8 cellular contexts compared by ENCODE assay signal in genomic region chr11:119337581-119338317, GRCh38. TPM values are rescaled to one million over a fixed set of nuclear protein-coding genes. Genes with fewer than 3 reads are reported as not detected.
DNase-seq lines count a peak whose midpoint lies in the region; ATAC-seq, FAIRE-seq and TF ChIP-seq lines count a peak whose summit lies in the region.

No MANE protein-coding gene starts in this region.

- no peak overlapping the region for H2AFZ ChIP-seq in hepatocyte

- no peaks in the 10 kb centered on the region for H3K9me2 ChIP-seq in hepatocyte (replicated peaks; ENCODE audit: insufficient read depth)

- peak overlapping the region; percentile 12 for H3K9ac ChIP-seq in SK-N-MC (ENCODE audit: insufficient read length)

- H3K27ac ChIP-seq in SK-N-MC (peak overlapping the region; percentile 73), hepatocyte (peak overlapping the region; percentile 81), stomach (peak overlapping the region; percentile 49 to 96 (median 92))

- ATAC-seq in HG03097 (IDR thresholded peaks at IDR 0.05; ENCODE audit: low FRiP score, unreplicated experiment) (no peak), GM21723 (IDR thresholded peaks at IDR 0.05; ENCODE audit: unreplicated experiment) (no peak)

- H3K27me3 ChIP-seq in hepatocyte (peaks cover 18% of the 10 kb centered on the region), stomach (peaks cover 0 to 42% (median 21%) of the 10 kb centered on the region in 3 donors)

- H3K79me2 ChIP-seq in hepatocyte: peaks cover 20% of the 10 kb centered on the region

- H3K36me3 ChIP-seq in SK-N-MC (ENCODE audit: insufficient read depth, low read length) (no peaks in the 10 kb centered on the region; the same call in 1 of the 2 replicates), hepatocyte (replicated peaks; ENCODE audit: insufficient read depth, low read depth) (no peaks in the 10 kb centered on the region), stomach (peaks cover 7 to 17% (median 12%) of the 10 kb centered on the region in 4 donors)

- H3K4me1 ChIP-seq in hepatocyte (ENCODE audit: insufficient read depth) (peaks cover 27% of the 10 kb centered on the region), stomach (peaks cover 61 to 82% (median 73%) of the 10 kb centered on the region in 4 donors)

- H3K4me2 ChIP-seq in hepatocyte: peak overlapping the region; percentile 96

- intact Hi-C loops in stomach (cut with DNase I; ENCODE audit: low total_unique reads): no loop called here

- H3K4me3 ChIP-seq in SK-N-MC: peak overlapping the region; percentile 69
- no peak overlapping the region for H3K4me3 ChIP-seq in hepatocyte
- peak overlapping the region in 2 of 4 donors; percentile 56 to 71 for H3K4me3 ChIP-seq in stomach

- TF ChIP-seq CTCF in hepatocyte (IDR thresholded peaks at IDR 0.05; ENCODE audit: poor library complexity) (no peak), stomach (IDR thresholded peaks at IDR 0.05) (no peak)

- peak; percentile 54 for DNase-seq in HCEC 1CT
- DNase-seq in SK-N-MC (ENCODE audit: low read depth, low spot score): no peak
- DNase-seq in hepatocyte (ENCODE audit: low spot score): peak; percentile 85
- no peak for DNase-seq in stomach
- DNase-seq in GM19239 (ENCODE audit: insufficient read length, low spot score): no peak
- DNase-seq in central memory CD4-positive, alpha-beta T cell: no peak

- H4K20me1 ChIP-seq in hepatocyte (ENCODE audit: insufficient read depth, poor library complexity, severe bottlenecking): no peaks in the 10 kb centered on the region

- H3K9me3 ChIP-seq in SK-N-MC (ENCODE audit: low read depth, low read length) (no peaks in the 10 kb centered on the region), hepatocyte (ENCODE audit: low read depth) (no peaks in the 10 kb centered on the region), stomach (no peaks in the 10 kb centered on the region)

- TF ChIP-seq POLR2A in stomach (IDR thresholded peaks at IDR 0.05): no peak

- FAIRE-seq in GM19239 (lab: Jason Lieb, UNC): no peak

- WGBS in hepatocyte (ENCODE audit: low lambda C conversion rate, missing lambda C conversion rate): 38% methylated on average over 8 of the region's 9 CpGs
- 33 to 66% (median 58%) methylated on average over 6 to 9 of the region's 9 CpGs for WGBS in stomach, 5 donors

- no peak for TF ChIP-seq EP300 in stomach (IDR thresholded peaks at IDR 0.05)

RNA-seq across cellular contexts. Expression of gene C1QTNF5, which starts 2.9 kb away (rescaled TPM):
- total RNA-seq in hepatocyte: 12.5 and 13.7 TPM in 2 replicates
- polyA plus RNA-seq in hepatocyte: 18.0 and 23.6 TPM in 2 replicates
- 100 to 1,000 TPM in 1 of 5 donors, 10 to 100 TPM in 4; 11.4 to 169 (median 17.4) TPM for total RNA-seq in stomach
- polyA plus RNA-seq in stomach: 10 to 100 TPM; 12.7 to 30.3 (median 20.6) TPM

RNA-seq across cellular contexts. Expression of gene RNF26, which starts 3.4 kb away (rescaled TPM):
- total RNA-seq in hepatocyte: 15.5 and 15.8 TPM in 2 replicates
- polyA plus RNA-seq in hepatocyte: 35.5 and 46.9 TPM in 2 replicates
- total RNA-seq in stomach: 10 to 100 TPM in 2 of 5 donors, 1 to 10 TPM in 2, not detected in 1; 1.3 to 45.8 (median 11.7) TPM
- 10 to 100 TPM in 2 of 3 donors, 1 to 10 TPM in 1; 7.0 to 14.8 (median 10.3) TPM for polyA plus RNA-seq in stomach

RNA-seq across cellular contexts. Expression of gene MFRP, which starts 8.8 kb away (rescaled TPM):
- total RNA-seq in hepatocyte: 0.08 TPM in 1 of 2 replicates, not detected in the other
- polyA plus RNA-seq in hepatocyte: not detected in 2 replicates
- not detected for total RNA-seq in stomach
- polyA plus RNA-seq in stomach: not detected

RNA-seq across cellular contexts. Expression of gene MCAM, which starts 20.8 kb away (rescaled TPM):
- total RNA-seq in hepatocyte: 8.7 and 35.4 TPM in 2 replicates
- 5.1 and 6.1 TPM in 2 replicates for polyA plus RNA-seq in hepatocyte
- 100 to 1,000 TPM in 3 of 5 donors, 10 to 100 TPM in 2; 49.6 to 379 (median 111) TPM for total RNA-seq in stomach
- polyA plus RNA-seq in stomach: 10 to 100 TPM in 2 of 3 donors, 1 to 10 TPM in 1; 7.3 to 54.8 (median 16.0) TPM

RNA-seq across cellular contexts. Expression of gene USP2, which starts 43.7 kb away (rescaled TPM):
- total RNA-seq in hepatocyte (7.3 and 8.1 TPM in 2 replicates), stomach (10 to 100 TPM in 1 of 5 donors, 1 to 10 TPM in 4; 1.4 to 17.4 (median 3.1) TPM)
- polyA plus RNA-seq in hepatocyte (23.5 and 35.7 TPM in 2 replicates), stomach (1 to 10 TPM; 1.4 to 7.8 (median 2.6) TPM)

Comparison
In these comparisons a context has a peak if more than half of its experiments do, and no peak if none do; other contexts are left out.
1. DNase-seq: peak in HCEC 1CT (single experiment) and hepatocyte (single experiment); none in SK-N-MC (single experiment), stomach (single experiment), GM19239 (single experiment) and central memory CD4-positive, alpha-beta T cell (single experiment).
2. Peak in every context shown above with its lines, with median percentiles within 50 percentile points of each other: H3K27ac ChIP-seq.